In genomic region chr12:92463171-92463570, GRCh38 we compare ENCODE assay signal across 20 cellular contexts.
"Had no signal": no experiment of that assay in that cellular context is flagged by ENCODE, and none has a peak within 500 bp of the region (broad histone marks: within the 10 kb centered on the region; RNA-seq: fewer than 3 reads in every experiment).

No MANE protein-coding gene starts in this region.

- FAIRE-seq: frontal cortex, keratinocyte had no signal

- H3K27ac ChIP-seq: brain microvascular endothelial cell, lower lobe of right lung, prostate gland, right atrium auricular region had no signal

- H3K27ac Mint-ChIP-seq: activated naive CD4-positive, alpha-beta T cell treated with anti-CD3 and anti-CD28 coated beads for 36 hours had no signal

- DNase-seq: activated CD4-positive, alpha-beta T cell treated with anti-CD3 and anti-CD28 coated beads, Interleukin-2, amount 50 U/mL, for 1 hour; activated CD8-positive, alpha-beta memory T cell treated with anti-CD3 and anti-CD28 coated beads, Interleukin-2, amount 50 U/mL, for 4 hours; activated naive CD4-positive, alpha-beta T cell treated with anti-CD3 and anti-CD28 coated beads for 36 hours; activated T-cell treated with anti-CD3 and anti-CD28 coated beads, Interleukin-2, amount 50 U/mL, for 4 hours; aorta; brain microvascular endothelial cell; central memory CD4-positive, alpha-beta T cell; dorsolateral prefrontal cortex; erythroblast; hypothalamus; lower lobe of right lung; midbrain; stimulated activated CD4-positive, alpha-beta T cell treated with anti-CD3 and anti-CD28 coated beads, Interleukin-2, amount 100 ng/mL, for 24 hours; T1000 had no signal

- H3K4me3 Mint-ChIP-seq: activated naive CD4-positive, alpha-beta T cell treated with anti-CD3 and anti-CD28 coated beads for 36 hours; activated T-cell treated with anti-CD3 and anti-CD28 coated beads, Interleukin-2, amount 50 U/mL, for 4 hours; neural crest cell had no signal

- H3K4me3 ChIP-seq: dorsolateral prefrontal cortex, lower lobe of right lung, prostate gland, right atrium auricular region had no signal

- H3K9me3 ChIP-seq: lower lobe of right lung, prostate gland, right atrium auricular region had no signal

- H3K4me1 ChIP-seq: prostate gland had no signal

- ATAC-seq: activated CD4-positive, CD25-positive, alpha-beta regulatory T cell treated with anti-CD3 and anti-CD28 coated beads, Interleukin-2, amount 50 U/mL, for 24 hours; activated T-cell treated with anti-CD3 and anti-CD28 coated beads, Interleukin-2, amount 50 U/mL, for 4 hours; lower lobe of right lung had no signal

- H3K9me3 Mint-ChIP-seq: activated T-cell treated with anti-CD3 and anti-CD28 coated beads, Interleukin-2, amount 50 U/mL, for 4 hours had no signal

- H3K36me3 ChIP-seq: brain microvascular endothelial cell, lower lobe of right lung, prostate gland, right atrium auricular region had no signal

- H3K27me3 ChIP-seq: brain microvascular endothelial cell, dorsolateral prefrontal cortex, right atrium auricular region had no signal
